ENCODE assay signal across 8 cellular contexts in the genomic region with DNA sequence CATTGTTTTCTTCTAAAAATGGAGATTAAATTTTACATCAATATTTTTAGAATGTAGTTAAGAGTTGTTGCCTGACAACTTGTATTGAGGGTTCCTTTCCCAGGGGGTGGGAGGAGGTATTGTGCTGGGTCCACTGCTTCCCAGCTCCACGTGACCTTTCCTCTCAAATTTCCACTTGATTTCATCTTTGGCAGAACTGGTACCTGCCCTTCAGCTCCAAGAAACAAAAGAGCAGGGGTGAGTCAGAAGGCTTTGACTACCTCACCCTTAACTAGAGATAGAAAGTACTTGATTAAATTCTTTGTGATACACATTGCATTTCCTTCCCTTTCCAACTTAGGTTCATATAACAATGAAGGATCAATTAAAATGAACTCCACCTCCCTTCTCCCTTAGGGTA. TPM values are rescaled to one million over a fixed set of nuclear protein-coding genes. Genes with fewer than 3 reads are reported as not detected.
DNase-seq lines count a peak whose midpoint lies in the region; ATAC-seq, FAIRE-seq and TF ChIP-seq lines count a peak whose summit lies in the region.

No MANE protein-coding gene starts in this region.

- peaks cover 12% of the 10 kb centered on the region for H3K4me1 Mint-ChIP-seq in T-helper 2 cell treated with Interferon-gamma antibody and Interleukin-4, amounts not matched to agents 5 μg/mL and 100 μg/mL, for 36 hours (ENCODE audit: low read depth)

- no peak overlapping the region for H3K4me3 Mint-ChIP-seq in T-helper 2 cell treated with Interferon-gamma antibody and Interleukin-4, amounts not matched to agents 5 μg/mL and 100 μg/mL, for 36 hours

- FAIRE-seq in frontal cortex (lab: Jason Lieb, UNC) (no peak), GM12892 (lab: Jason Lieb, UNC) (no peak)

- H3K9me3 Mint-ChIP-seq in T-helper 2 cell treated with Interferon-gamma antibody and Interleukin-4, amounts not matched to agents 5 μg/mL and 100 μg/mL, for 36 hours: peaks cover 7% of the 10 kb centered on the region

- peak overlapping the region; percentile 39 for H3K4me3 ChIP-seq in RWPE2 (ENCODE audit: severe bottlenecking)

- H3K4me1 ChIP-seq in RWPE2 (ENCODE audit: insufficient read depth, poor library complexity, severe bottlenecking): peaks cover 8% of the 10 kb centered on the region

- DNase-seq in GM03348 (ENCODE audit: low spot score): peak; percentile 29
- no peak for DNase-seq in RWPE2 (ENCODE audit: low spot score)
- DNase-seq in frontal cortex (ENCODE audit: low spot score in 2 of 2): peak; percentile 44 to 48
- DNase-seq in renal cortical epithelial cell (ENCODE audit: low read depth): peak; percentile 90
- DNase-seq in GM12892 (ENCODE audit: insufficient read length): no peak
- DNase-seq in T-helper 2 cell treated with Interferon-gamma antibody and Interleukin-4, amounts not matched to agents 5 μg/mL and 100 μg/mL, for 36 hours (ENCODE audit: low spot score): no peak
- DNase-seq in effector CD8-positive, alpha-beta T cell (lab: John Stamatoyannopoulos, UW): no peak

- no peaks in the 10 kb centered on the region for H3K27me3 ChIP-seq in RWPE2 (ENCODE audit: insufficient read depth, poor library complexity, severe bottlenecking)

- peaks cover 82% of the 10 kb centered on the region for H3K27me3 Mint-ChIP-seq in T-helper 2 cell treated with Interferon-gamma antibody and Interleukin-4, amounts not matched to agents 5 μg/mL and 100 μg/mL, for 36 hours (ENCODE audit: low read depth)

- ATAC-seq in RWPE2 (ENCODE audit: low read depth) (peak; percentile 55), HG03439 (IDR thresholded peaks at IDR 0.05; ENCODE audit: unreplicated experiment) (no peak)

- peaks cover 4% of the 10 kb centered on the region for H3K36me3 Mint-ChIP-seq in T-helper 2 cell treated with Interferon-gamma antibody and Interleukin-4, amounts not matched to agents 5 μg/mL and 100 μg/mL, for 36 hours (ENCODE audit: low read depth)

- no peaks in the 10 kb centered on the region for H3K36me3 ChIP-seq in RWPE2 (ENCODE audit: low read depth)

- H3K27ac Mint-ChIP-seq in T-helper 2 cell treated with Interferon-gamma antibody and Interleukin-4, amounts not matched to agents 5 μg/mL and 100 μg/mL, for 36 hours: no peak overlapping the region

- peak overlapping the region; percentile 80 for H3K27ac ChIP-seq in RWPE2 (ENCODE audit: poor library complexity, severe bottlenecking)

- TF ChIP-seq POLR2A in GM12892 (IDR thresholded peaks at IDR 0.05; ENCODE audit: low read depth, low read length): no peak

- TF ChIP-seq CTCF in RWPE2 (IDR thresholded peaks at IDR 0.05; ENCODE audit: poor library complexity, severe bottlenecking): no peak

- H3K9me3 ChIP-seq in RWPE2 (ENCODE audit: severe bottlenecking): no peaks in the 10 kb centered on the region

RNA-seq across cellular contexts. Expression of a gene that starts 19.7 kb away (rescaled TPM):
- total RNA-seq in frontal cortex (1,036 TPM), renal cortical epithelial cell (110 and 181 TPM in 2 replicates)
- polyA plus RNA-seq in GM12892 (2012; ENCODE audit: missing spikeins): 0.08 TPM

Comparison
In these comparisons a context has a peak if more than half of its experiments do, and no peak if none do; other contexts are left out.
1. DNase-seq: peak in GM03348 (single experiment), frontal cortex (2 of 2) and renal cortical epithelial cell (single experiment); none in RWPE2 (single experiment), GM12892 (single experiment), T-helper 2 cell treated with Interferon-gamma antibody and Interleukin-4, amounts not matched to agents 5 μg/mL and 100 μg/mL, for 36 hours (single experiment) and effector CD8-positive, alpha-beta T cell (single experiment).